2 cellular contexts compared by ENCODE assay signal in genomic region chr6:111894272-111894671, GRCh38.
A peak's percentile ranks its signal among the peaks of the same experiment; 100 is the strongest.
TF ChIP-seq lines count a peak whose summit lies in the region.

No MANE protein-coding gene starts in this region.

TF ChIP-seq in HepG2, 621 proteins besides CTCF, POLR2A, EP300 and RAD21:
- no peak for TF ChIP-seq ISX (CRISPR knock-in tag; conservative IDR thresholded peaks at IDR 0.05)
- no peak for TF ChIP-seq NR2F6 (IDR thresholded peaks at IDR 0.05)
- no peak for TF ChIP-seq NR2F6 (CRISPR knock-in tag; IDR thresholded peaks at IDR 0.05)
- TF ChIP-seq ZNF501 (CRISPR knock-in tag; IDR thresholded peaks at IDR 0.05): no peak
- no peak for TF ChIP-seq ETV6 (CRISPR knock-in tag; conservative IDR thresholded peaks at IDR 0.05)
- peak; percentile 11; the same call in 1 of the 2 replicates for TF ChIP-seq CREB1 (IDR thresholded peaks at IDR 0.05)
- no peak for TF ChIP-seq CREB1 (CRISPR knock-in tag; IDR thresholded peaks at IDR 0.05)

TF ChIP-seq in endothelial cell of umbilical vein, 7 proteins besides CTCF, POLR2A, EP300 and RAD21:
- TF ChIP-seq MYC (IDR thresholded peaks at IDR 0.05; ENCODE audit: low read depth, low read length) (no peak), JUN (IDR thresholded peaks at IDR 0.05; ENCODE audit: borderline replicate concordance, insufficient read depth, insufficient read length, low read depth) (peak; percentile 84), FOS (IDR thresholded peaks at IDR 0.05; ENCODE audit: borderline replicate concordance, insufficient read depth, low read length) (peak; percentile 62), POLR2AphosphoS5 (IDR thresholded peaks at IDR 0.05; ENCODE audit: insufficient read depth, low read depth, low read length) (no peak), GATA2 (IDR thresholded peaks at IDR 0.05; ENCODE audit: insufficient read depth, insufficient read length, low read depth, low read length) (peak; percentile 96), EZH2 (IDR thresholded peaks at IDR 0.05; ENCODE audit: borderline replicate concordance, low read depth, low read length, severe bottlenecking) (no peak)
